Comparison of ENCODE assay signal across 24 cellular contexts in genomic region chr4:155391932-155392331, GRCh38.
"Had no signal": no experiment of that assay in that cellular context is flagged by ENCODE, and none has a peak within 500 bp of the region (broad histone marks: within the 10 kb centered on the region; RNA-seq: fewer than 3 reads in every experiment).

No MANE protein-coding gene starts in this region.

- H3K27me3 ChIP-seq: gastrocnemius medialis, neutrophil, ovary, right lobe of liver, uterus had no signal

- H3K4me3 ChIP-seq: esophagus squamous epithelium, gastrocnemius medialis, ovary, right lobe of liver, uterus had no signal

- ATAC-seq: activated CD8-positive, alpha-beta T cell treated with anti-CD3 and anti-CD28 coated beads for 36 hours; activated naive CD4-positive, alpha-beta T cell treated with anti-CD3 and anti-CD28 coated beads, Interleukin-2, amount 50 U/mL, for 72 hours; activated T-cell treated with anti-CD3 and anti-CD28 coated beads, Interleukin-2, amount 50 U/mL, for 4 hours; gastrocnemius medialis; left ventricle myocardium superior; right lobe of liver; stimulated activated naive CD8-positive, alpha-beta T cell treated with anti-CD3 and anti-CD28 coated beads, Interleukin-15, amount 100 ng/mL, for 72 hours had no signal

- DNase-seq: activated B cell treated with CpG ODN at 0.5 μM for 24 hours; activated CD4-positive, alpha-beta T cell treated with anti-CD3 and anti-CD28 coated beads, Interleukin-2, amount 50 U/mL, for 1 hour; activated CD8-positive, alpha-beta T cell treated with anti-CD3 and anti-CD28 coated beads for 36 hours; activated naive CD4-positive, alpha-beta T cell; activated T-cell treated with anti-CD3 and anti-CD28 coated beads, Interleukin-2, amount 50 U/mL, for 4 hours; anterior cingulate cortex; endodermal cell; esophagus squamous epithelium; gastrocnemius medialis; glutamatergic neuron; islet precursor cell; left ventricle myocardium superior; mammary epithelial cell; naive B cell; nephron progenitor cell; ovary; right lobe of liver; stimulated activated CD4-positive, alpha-beta T cell treated with anti-CD3 and anti-CD28 coated beads, Interleukin-12 subunit alpha, Interleukin-12 subunit beta, amount 100 ng/mL, for 4 hours; stimulated activated CD4-positive, alpha-beta T cell treated with anti-CD3 and anti-CD28 coated beads, Interleukin-4, amount 100 ng/mL, for 1 hour; stimulated activated naive CD8-positive, alpha-beta T cell treated with anti-CD3 and anti-CD28 coated beads, Interleukin-15, amount 100 ng/mL, for 72 hours; substantia nigra; uterus had no signal

- H3K36me3 ChIP-seq: esophagus squamous epithelium, gastrocnemius medialis, neutrophil, ovary, right lobe of liver, uterus had no signal

- H3K4me1 ChIP-seq: esophagus squamous epithelium, gastrocnemius medialis, right lobe of liver, uterus had no signal

- H3K9me3 ChIP-seq: esophagus squamous epithelium, gastrocnemius medialis, neutrophil, ovary, right lobe of liver, uterus had no signal

- H3K27ac ChIP-seq: esophagus squamous epithelium, gastrocnemius medialis, neutrophil, ovary, right lobe of liver, uterus had no signal
